Comparison of ENCODE assay signal across 33 cellular contexts in genomic region chrX:71173440-71173839, GRCh38. TPM values are rescaled to one million over a fixed set of nuclear protein-coding genes. Genes with fewer than 3 reads are reported as not detected.
"Had no signal": no experiment of that assay in that cellular context is flagged by ENCODE, and none has a peak within 500 bp of the region (broad histone marks: within the 10 kb centered on the region; RNA-seq: fewer than 3 reads in every experiment).

No MANE protein-coding gene starts in this region.

- ATAC-seq: activated CD8-positive, alpha-beta T cell treated with anti-CD3 and anti-CD28 coated beads for 36 hours; activated T-cell treated with anti-CD3 and anti-CD28 coated beads, Interleukin-2, amount 50 U/mL, for 4 hours; activated T-helper 17 cell treated with anti-CD3 and anti-CD28 coated beads, Interleukin-2, amount 50 U/mL, for 72 hours; foreskin keratinocyte; gastrocnemius medialis; heart left ventricle had no signal

- H3K9me3 ChIP-seq: ascending aorta, breast epithelium, esophagus muscularis mucosa, gastrocnemius medialis, heart left ventricle had no signal

- H3K27ac Mint-ChIP-seq: activated CD4-positive, alpha-beta T cell treated with anti-CD3 and anti-CD28 coated beads, Interleukin-2, amount 10 ng/mL, durations not matched to agents 7 days and 5 days; activated CD8-positive, alpha-beta T cell treated with anti-CD3 and anti-CD28 coated beads for 36 hours; activated naive CD8-positive, alpha-beta T cell; brain; dendritic cell treated with granulocyte-macrophage colony-stimulating factor and Interleukin-4, amounts not matched to agents 40 ng/mL and 50 ng/mL, for 4 days; endodermal cell had no signal

- H3K36me3 ChIP-seq: ascending aorta, breast epithelium, gastrocnemius medialis, heart left ventricle had no signal

- DNase-seq: activated CD4-positive, alpha-beta T cell treated with anti-CD3 and anti-CD28 coated beads for 4 hours; activated CD4-positive, alpha-beta T cell treated with anti-CD3 and anti-CD28 coated beads, Interleukin-2, amount 10 ng/mL, durations not matched to agents 7 days and 5 days; activated CD4-positive, alpha-beta T cell treated with anti-CD3 and anti-CD28 coated beads, Interleukin-2, amount 50 U/mL, for 48 hours; activated CD4-positive, CD25-positive, alpha-beta regulatory T cell; activated CD4-positive, CD25-positive, alpha-beta regulatory T cell treated with anti-CD3 and anti-CD28 coated beads, Interleukin-2, amount 50 U/mL, for 72 hours; activated CD8-positive, alpha-beta memory T cell treated with anti-CD3 and anti-CD28 coated beads for 24 hours; activated CD8-positive, alpha-beta T cell treated with anti-CD3 and anti-CD28 coated beads for 36 hours; activated effector memory CD4-positive, alpha-beta T cell treated with Interleukin-2 at 50 U/mL for 16 hours; activated gamma-delta T cell treated with Interleukin-2 at 50 U/mL for 16 hours; activated naive CD4-positive, alpha-beta T cell treated with anti-CD3 and anti-CD28 coated beads, Interleukin-2, amount 50 U/mL, for 16 hours; activated naive CD4-positive, alpha-beta T cell treated with Interleukin-2 at 50 U/mL for 16 hours; activated T-cell treated with anti-CD3 and anti-CD28 coated beads, Interleukin-2, amount 50 U/mL, for 4 hours; dorsolateral prefrontal cortex; effector memory CD4-positive, alpha-beta T cell; endodermal cell; foreskin keratinocyte; gastrocnemius medialis; glutamatergic neuron; heart left ventricle; T-helper 2 cell had no signal

- H3K4me3 ChIP-seq: ascending aorta, breast epithelium, coronary artery, dorsolateral prefrontal cortex, esophagus muscularis mucosa, gastrocnemius medialis, heart left ventricle had no signal

- H3K27me3 ChIP-seq: ascending aorta, esophagus muscularis mucosa, foreskin keratinocyte, gastrocnemius medialis had no signal

- H3K27me3 Mint-ChIP-seq: activated CD4-positive, alpha-beta T cell treated with anti-CD3 and anti-CD28 coated beads, Interleukin-2, amount 10 ng/mL, durations not matched to agents 7 days and 5 days; activated CD8-positive, alpha-beta T cell treated with anti-CD3 and anti-CD28 coated beads for 36 hours; activated naive CD8-positive, alpha-beta T cell; activated T-helper 17 cell treated with anti-CD3 and anti-CD28 coated beads, Interleukin-2, amount 50 U/mL, for 72 hours; brain; central memory CD8-positive, alpha-beta T cell; dendritic cell treated with granulocyte-macrophage colony-stimulating factor and Interleukin-4, amounts not matched to agents 40 ng/mL and 50 ng/mL, for 4 days had no signal

- H3K4me1 ChIP-seq: ascending aorta, breast epithelium, esophagus muscularis mucosa, foreskin keratinocyte, gastrocnemius medialis, heart left ventricle had no signal

- H3K27ac ChIP-seq: ascending aorta, breast epithelium, coronary artery, esophagus muscularis mucosa, foreskin keratinocyte, gastrocnemius medialis, heart left ventricle had no signal

- H3K9me3 Mint-ChIP-seq: activated CD4-positive, alpha-beta T cell treated with anti-CD3 and anti-CD28 coated beads, Interleukin-2, amount 10 ng/mL, durations not matched to agents 7 days and 5 days; activated CD8-positive, alpha-beta T cell treated with anti-CD3 and anti-CD28 coated beads for 36 hours; activated T-cell treated with anti-CD3 and anti-CD28 coated beads, Interleukin-2, amount 50 U/mL, for 4 hours; activated T-helper 17 cell treated with anti-CD3 and anti-CD28 coated beads, Interleukin-2, amount 50 U/mL, for 72 hours; central memory CD8-positive, alpha-beta T cell; dendritic cell treated with granulocyte-macrophage colony-stimulating factor and Interleukin-4, amounts not matched to agents 40 ng/mL and 50 ng/mL, for 4 days had no signal

- H3K4me3 Mint-ChIP-seq: activated CD4-positive, alpha-beta T cell treated with anti-CD3 and anti-CD28 coated beads, Interleukin-2, amount 10 ng/mL, durations not matched to agents 7 days and 5 days; activated CD8-positive, alpha-beta T cell treated with anti-CD3 and anti-CD28 coated beads for 36 hours; activated naive CD8-positive, alpha-beta T cell; activated T-cell treated with anti-CD3 and anti-CD28 coated beads, Interleukin-2, amount 50 U/mL, for 4 hours; activated T-helper 17 cell treated with anti-CD3 and anti-CD28 coated beads, Interleukin-2, amount 50 U/mL, for 72 hours; brain; central memory CD8-positive, alpha-beta T cell; dendritic cell treated with granulocyte-macrophage colony-stimulating factor and Interleukin-4, amounts not matched to agents 40 ng/mL and 50 ng/mL, for 4 days; endodermal cell had no signal

RNA-seq across cellular contexts. Expression of gene NLGN3, which starts 28.8 kb away (rescaled TPM):
- total RNA-seq: epithelial cell of proximal tubule, foreskin keratinocyte had no signal

RNA-seq across cellular contexts. Expression of gene GJB1, which starts 49.6 kb away (rescaled TPM):
- total RNA-seq: activated CD4-positive, alpha-beta T cell treated with anti-CD3 and anti-CD28 coated beads, Interleukin-2, amount 10 ng/mL, durations not matched to agents 7 days and 5 days; activated CD8-positive, alpha-beta T cell treated with anti-CD3 and anti-CD28 coated beads for 36 hours; activated T-cell treated with anti-CD3 and anti-CD28 coated beads, Interleukin-2, amount 50 U/mL, for 4 hours; ascending aorta; cardiac septum; cerebellum; foreskin keratinocyte; heart left ventricle; T-helper 1 cell treated with Interleukin-12 subunit alpha and Interleukin-12 subunit beta and Interleukin-4 antibody, amounts not matched to agents 30 ng/mL and 1 ng/mL, for 36 hours had no signal
- polyA plus RNA-seq: foreskin keratinocyte, heart left ventricle had no signal
